9 cellular contexts compared by ENCODE assay signal in genomic region chr14:91354979-91355685, GRCh38.
DNase-seq lines count a peak whose midpoint lies in the region; ATAC-seq, FAIRE-seq and TF ChIP-seq lines count a peak whose summit lies in the region.
"Had no signal": no experiment of that assay in that cellular context is flagged by ENCODE, and none has a peak within 500 bp of the region (broad histone marks: within the 10 kb centered on the region; RNA-seq: fewer than 3 reads in every experiment).

No MANE protein-coding gene starts in this region.

- FAIRE-seq in H1 (lab: Jason Lieb, UNC), result no peak

- no peak overlapping the region for H3K14ac ChIP-seq in H1 (ENCODE audit: insufficient read length)

- H3K9me2 ChIP-seq in HCT116 (ENCODE audit: insufficient read depth) (no peaks in the 10 kb centered on the region), SK-N-SH (no peaks in the 10 kb centered on the region)

- H3K79me1 ChIP-seq in H1 (ENCODE audit: low read depth, low read length), result peaks cover 9% of the 10 kb centered on the region

- peak overlapping the region; percentile 82 for H3K4me3 Mint-ChIP-seq in stimulated activated effector memory CD8-positive, alpha-beta T cell treated with anti-CD3 and anti-CD28 coated beads, Interleukin-12 subunit alpha, Interleukin-12 subunit beta, amount 100 ng/mL, for 72 hours

- H3K4me2 ChIP-seq in HCT116 (ENCODE audit: low read length), result no peak overlapping the region
- H3K4me2 ChIP-seq in SK-N-SH, result no peak overlapping the region
- peak overlapping the region in 1 of 2 experiments; percentile 7; a peak in 1 of 4 replicates for H3K4me2 ChIP-seq in H1 (ENCODE audit: insufficient read depth in 1 of 2, low read depth in 2 of 2, low read length in 2 of 2)

- H3K4me3 ChIP-seq in BJ (ENCODE audit: low read depth, low read length), result no peak overlapping the region
- no peak overlapping the region for H3K4me3 ChIP-seq in HCT116 (replicated peaks in 1 of 2; ENCODE audit: low read depth in 1 of 2, low read length in 2 of 2)
- H3K4me3 ChIP-seq in SK-N-SH (ENCODE audit: low read depth in 2 of 2, low read length in 1 of 2), result no peak overlapping the region
- H3K4me3 ChIP-seq in H1 (ENCODE audit: extremely low read depth in 1 of 4, insufficient read depth in 2 of 4, low read depth in 3 of 4, low read length in 4 of 4), result no peak overlapping the region
- H3K4me3 ChIP-seq: skin epidermis had no signal

- no peak overlapping the region for H2BK5ac ChIP-seq in H1 (ENCODE audit: low read depth, low read length)

- POLR2A ChIA-PET in BJ (lab: Charles Lee), result no interaction called here
- POLR2A ChIA-PET in HCT116 (lab: Charles Lee), result no interaction called here
- POLR2A ChIA-PET in SK-N-SH (lab: Yijun Ruan, JAX), result no interaction called here
- POLR2A ChIA-PET in H1 (lab: Charles Lee; ENCODE audit: partially characterized antibody), result interaction anchor here (0.7 to 1.9 kb wide), 5 partner anchors 15 to 62 kb away, joined by 3 to 4 read pairs (median 3); partner anchors contain the start of gene CCDC88C

- BruUV-seq in HCT116 (replicated peaks; lab: Mats Ljungman, UMichigan), result no TSS peak

- H3K27ac ChIP-seq in HCT116 (ENCODE audit: low read depth, low read length), result no peak overlapping the region
- no peak overlapping the region for H3K27ac ChIP-seq in SK-N-SH (ENCODE audit: low read depth in 2 of 2, low read length in 1 of 2)
- no peak overlapping the region for H3K27ac ChIP-seq in H1 (ENCODE audit: low read depth, low read length)

- no peak overlapping the region for H2AFZ ChIP-seq in HCT116 (ENCODE audit: low read depth, low read length, poor library complexity, severe bottlenecking)
- H2AFZ ChIP-seq in SK-N-SH (ENCODE audit: low read depth), result no peak overlapping the region
- H2AFZ ChIP-seq in H1 (ENCODE audit: low read length), result no peak overlapping the region

- H3K9ac ChIP-seq in HCT116 (ENCODE audit: low read length) (no peak overlapping the region), SK-N-SH (no peak overlapping the region), H1 (replicated peaks in 1 of 4; ENCODE audit: extremely low read depth in 1 of 4, low read depth in 3 of 4, low read length in 3 of 4) (no peak overlapping the region)

- peaks cover 3% of the 10 kb centered on the region; the same call in 1 of the 2 replicates for H3K27me3 ChIP-seq in BJ (ENCODE audit: control insufficient read depth, insufficient read depth, low read length)
- no peaks in the 10 kb centered on the region for H3K27me3 ChIP-seq in HCT116 (ENCODE audit: insufficient read depth, low read length)
- H3K27me3 ChIP-seq in SK-N-SH (ENCODE audit: insufficient read depth), result no peaks in the 10 kb centered on the region
- H3K27me3 ChIP-seq in H1 (replicated peaks in 1 of 4; ENCODE audit: control insufficient read depth in 3 of 4, extremely low read depth in 1 of 4, insufficient read depth in 3 of 4, low read length in 3 of 4), result no peaks in the 10 kb centered on the region

- no peak overlapping the region for H3K4ac ChIP-seq in H1 (replicated peaks; ENCODE audit: insufficient read length, low read depth, low read length)

- peak overlapping the region; percentile 41; the same call in 1 of the 2 replicates for H3K18ac ChIP-seq in H1 (ENCODE audit: extremely low read depth, low read length)

- H2BK15ac ChIP-seq in H1 (ENCODE audit: low read length), result no peak overlapping the region

- H3K79me2 ChIP-seq in HCT116 (ENCODE audit: insufficient read depth, low read length), result no peaks in the 10 kb centered on the region
- no peaks in the 10 kb centered on the region for H3K79me2 ChIP-seq in SK-N-SH (ENCODE audit: insufficient read depth)
- H3K79me2 ChIP-seq in H1 (ENCODE audit: control insufficient read depth in 1 of 2, insufficient read depth in 2 of 2, low read length in 2 of 2), result peaks cover 0 to 25% of the 10 kb centered on the region in 2 experiments; a peak in 1 of 4 replicates

- no peak for TF ChIP-seq EP300 in SK-N-SH (IDR thresholded peaks at IDR 0.05; ENCODE audit: borderline replicate concordance in 1 of 2, low read depth in 1 of 2, low read length in 1 of 2)
- no peak for TF ChIP-seq EP300 in H1 (IDR thresholded peaks at IDR 0.05; ENCODE audit: borderline replicate concordance in 1 of 2, low read depth in 2 of 2, low read length in 2 of 2)

- no peak overlapping the region for H3K56ac ChIP-seq in H1 (replicated peaks; ENCODE audit: insufficient read length, low read depth, low read length)

- no peak overlapping the region for H4K5ac ChIP-seq in H1 (ENCODE audit: insufficient read length, low read depth, low read length)

- DNase-seq in BJ (ENCODE audit: low read depth) (no peak), HCT116 (ENCODE audit: low read depth, low spot score) (no peak), SK-N-SH (peak; percentile 75), H1 (ENCODE audit: low read depth in 1 of 2, low spot score in 2 of 2) (peak; percentile 47 to 95), GM19238 (ENCODE audit: insufficient read length, low spot score) (no peak), mesenteric fat pad (ENCODE audit: low spot score) (no peak)
- DNase-seq in stimulated activated effector memory CD8-positive, alpha-beta T cell treated with anti-CD3 and anti-CD28 coated beads, Interleukin-12 subunit alpha, Interleukin-12 subunit beta, amount 100 ng/mL, for 72 hours (ENCODE audit: low spot score in 2 of 2), result peak; percentile 48 to 80

- H4K20me1 ChIP-seq in HCT116 (ENCODE audit: insufficient read depth), result no peaks in the 10 kb centered on the region
- no peaks in the 10 kb centered on the region for H4K20me1 ChIP-seq in SK-N-SH (ENCODE audit: insufficient read depth)
- H4K20me1 ChIP-seq in H1 (replicated peaks in 1 of 2; ENCODE audit: control insufficient read depth in 1 of 2, insufficient read depth in 2 of 2, low read length in 2 of 2), result peaks cover 4 to 8% of the 10 kb centered on the region in 2 experiments

- H2BK120ac ChIP-seq in H1 (replicated peaks; ENCODE audit: low read depth, low read length), result no peak overlapping the region

- peak; percentile 16; the same call in 1 of the 2 replicates for TF ChIP-seq CTCF in BJ (IDR thresholded peaks at IDR 0.05; ENCODE audit: insufficient read depth, low read depth, low read length)
- peak in 2 of 3 experiments; percentile 45 to 49; a peak in 4 of 6 replicates for TF ChIP-seq CTCF in HCT116 (IDR thresholded peaks at IDR 0.05 in 2 of 3, conservative IDR thresholded peaks at IDR 0.05 in 1 of 3; ENCODE audit: borderline replicate concordance in 1 of 3, insufficient read depth in 1 of 3, low read depth in 2 of 3, low read length in 2 of 3)
- TF ChIP-seq CTCF in SK-N-SH (IDR thresholded peaks at IDR 0.05), result peak; percentile 34
- peak; percentile 83 to 97 (median 91) for TF ChIP-seq CTCF in H1 (IDR thresholded peaks at IDR 0.05; ENCODE audit: control extremely low read depth in 1 of 3, insufficient read depth in 1 of 3, low read depth in 1 of 3, low read length in 3 of 3)

- H3K36me3 ChIP-seq in BJ (ENCODE audit: control insufficient read depth, insufficient read depth, low read length) (no peaks in the 10 kb centered on the region), HCT116 (ENCODE audit: control insufficient read depth in 1 of 2, insufficient read depth in 2 of 2, low read length in 2 of 2) (no peaks in the 10 kb centered on the region), SK-N-SH (replicated peaks in 1 of 2; ENCODE audit: control insufficient read depth in 1 of 2, insufficient read depth in 2 of 2, low read length in 1 of 2) (no peaks in the 10 kb centered on the region), H1 (ENCODE audit: control insufficient read depth in 2 of 4, insufficient read depth in 4 of 4, low read length in 3 of 4) (0 out of 8 replicates have a peak, but pooled peaks cover 0 to 5% (median 0%) of the 10 kb centered on the region in 4 experiments)

- ATAC-seq in HCT116 (peak; percentile 52), GM21786 (IDR thresholded peaks at IDR 0.05; ENCODE audit: unreplicated experiment) (no peak)
- peak; percentile 25 for ATAC-seq in stimulated activated effector memory CD8-positive, alpha-beta T cell treated with anti-CD3 and anti-CD28 coated beads, Interleukin-12 subunit alpha, Interleukin-12 subunit beta, amount 100 ng/mL, for 72 hours

- intact Hi-C loops in HCT116 (cut with micrococcal nuclease), result no loop called here

- H3K4me1 Mint-ChIP-seq in stimulated activated effector memory CD8-positive, alpha-beta T cell treated with anti-CD3 and anti-CD28 coated beads, Interleukin-12 subunit alpha, Interleukin-12 subunit beta, amount 100 ng/mL, for 72 hours, result peaks cover 96% of the 10 kb centered on the region

- TF ChIP-seq RAD21 in HCT116 (IDR thresholded peaks at IDR 0.05; ENCODE audit: low read depth), result no peak
- peak; percentile 42 for TF ChIP-seq RAD21 in SK-N-SH (IDR thresholded peaks at IDR 0.05; ENCODE audit: low read length)
- peak; percentile 69 to 75 for TF ChIP-seq RAD21 in H1 (IDR thresholded peaks at IDR 0.05 in 1 of 2, conservative IDR thresholded peaks at IDR 0.05 in 1 of 2; ENCODE audit: low read depth in 2 of 2, low read length in 2 of 2)

- no peaks in the 10 kb centered on the region for H3F3A ChIP-seq in SK-N-SH (replicated peaks; ENCODE audit: insufficient read depth)

- H2BK12ac ChIP-seq in H1 (ENCODE audit: low read depth, low read length), result no peak overlapping the region

- no peak overlapping the region for H4K8ac ChIP-seq in H1 (ENCODE audit: extremely low read depth, insufficient read depth, low read length)

- no peaks in the 10 kb centered on the region for H3K9me3 Mint-ChIP-seq in stimulated activated effector memory CD8-positive, alpha-beta T cell treated with anti-CD3 and anti-CD28 coated beads, Interleukin-12 subunit alpha, Interleukin-12 subunit beta, amount 100 ng/mL, for 72 hours

- H4K91ac ChIP-seq in H1 (replicated peaks; ENCODE audit: insufficient read length, low read length), result no peak overlapping the region

- WGBS in SK-N-SH (ENCODE audit: low lambda C conversion rate), result 79% methylated on average over 25 of the region's 27 CpGs
- WGBS in H1 (ENCODE audit: extremely low coverage in 1 of 2, insufficient coverage in 1 of 2, insufficient read length in 1 of 2, insufficient replicate concordance in 2 of 2, low coverage in 1 of 2, low lambda C conversion rate in 2 of 2, missing lambda C conversion rate in 1 of 2), 2 experiments, result 78% methylated on average over 24 of the region's 27 CpGs; no CpG with 5 or more reads in 1 of the 2 experiments

- no peaks in the 10 kb centered on the region for H3K9me3 ChIP-seq in HCT116 (ENCODE audit: control insufficient read depth in 1 of 2, insufficient read depth in 1 of 2, low read depth in 1 of 2, low read length in 2 of 2)
- no peaks in the 10 kb centered on the region for H3K9me3 ChIP-seq in SK-N-SH
- H3K9me3 ChIP-seq in H1 (ENCODE audit: insufficient read depth in 2 of 2, low read depth in 1 of 2, low read length in 1 of 2), result no peaks in the 10 kb centered on the region

- H3K23me2 ChIP-seq in H1 (ENCODE audit: low read depth, low read length), result no peaks in the 10 kb centered on the region; the same call in 1 of the 2 replicates

- H3K4me1 ChIP-seq in HCT116 (ENCODE audit: control insufficient read depth in 1 of 2, insufficient read depth in 2 of 2, low read length in 2 of 2) (no peaks in the 10 kb centered on the region), SK-N-SH (ENCODE audit: control insufficient read depth in 1 of 2, insufficient read depth in 2 of 2, low read depth in 1 of 2, low read length in 1 of 2) (peaks cover 0 to 8% of the 10 kb centered on the region in 2 experiments; a peak in 1 of 4 replicates), H1 (replicated peaks in 1 of 4; ENCODE audit: control insufficient read depth in 3 of 4, insufficient read depth in 4 of 4, low read length in 3 of 4) (peaks cover 0 to 21% (median 12%) of the 10 kb centered on the region in 4 experiments; a peak in 6 of 7 replicates)

- RAD21 ChIA-PET in HCT116 (lab: Charles Lee; ENCODE audit: low non-redundant PET in 1 of 2, low total read pairs in 2 of 2, uncharacterized antibody in 2 of 2, unreplicated experiment in 2 of 2), result no interaction called here

- CTCF ChIA-PET in BJ (lab: Yijun Ruan, JAX), result interaction anchor here (0.6 kb wide), 1 partner anchor 265 kb away, joined by 3 read pairs; no protein-coding TSS in a partner anchor
- CTCF ChIA-PET in HCT116 (lab: Charles Lee), result no interaction called here
- CTCF ChIA-PET in SK-N-SH (lab: Yijun Ruan, JAX), result interaction anchor here (0.7 to 3.9 kb wide), 19 partner anchors 9 to 66 kb away, joined by 3 to 23 read pairs (median 4); no protein-coding TSS in a partner anchor
- CTCF ChIA-PET in H1 (lab: Charles Lee; ENCODE audit: partially characterized antibody), result interaction anchor here (0.6 to 10.2 kb wide), 30 partner anchors 9 to 157 kb away, joined by 3 to 135 read pairs (median 7); partner anchors contain the start of gene CCDC88C

- H3K23ac ChIP-seq in H1 (ENCODE audit: insufficient read length), result no peak overlapping the region

- peaks cover 95% of the 10 kb centered on the region for H3K36me3 Mint-ChIP-seq in stimulated activated effector memory CD8-positive, alpha-beta T cell treated with anti-CD3 and anti-CD28 coated beads, Interleukin-12 subunit alpha, Interleukin-12 subunit beta, amount 100 ng/mL, for 72 hours

- no peak overlapping the region for H2AK5ac ChIP-seq in H1 (ENCODE audit: low read depth, low read length)

- peak overlapping the region; percentile 97 for H3K27ac Mint-ChIP-seq in stimulated activated effector memory CD8-positive, alpha-beta T cell treated with anti-CD3 and anti-CD28 coated beads, Interleukin-12 subunit alpha, Interleukin-12 subunit beta, amount 100 ng/mL, for 72 hours

- no peak overlapping the region for H2BK20ac ChIP-seq in H1 (ENCODE audit: low read length)

- TF ChIP-seq POLR2A in HCT116 (IDR thresholded peaks at IDR 0.05; ENCODE audit: borderline replicate concordance, extremely low read depth, insufficient read depth, insufficient read length) (no peak), H1 (IDR thresholded peaks at IDR 0.05; ENCODE audit: control extremely low read depth in 1 of 2, low read depth in 2 of 2, low read length in 2 of 2) (no peak)

Comparison
In these comparisons a context has a peak if more than half of its experiments do, and no peak if none do; other contexts are left out.
1. DNase-seq: peak in SK-N-SH (single experiment), H1 (2 of 2) and stimulated activated effector memory CD8-positive, alpha-beta T cell treated with anti-CD3 and anti-CD28 coated beads, Interleukin-12 subunit alpha, Interleukin-12 subunit beta, amount 100 ng/mL, for 72 hours (2 of 2); none in BJ (single experiment), HCT116 (single experiment), GM19238 (single experiment) and mesenteric fat pad (single experiment).
2. CTCF ChIP-seq: peak in every context shown above with its lines; median percentile 91 in H1; 47 in HCT116; 34 in SK-N-SH; 16 in BJ.